1 cellular context compared by ENCODE assay signal in the genomic region with DNA sequence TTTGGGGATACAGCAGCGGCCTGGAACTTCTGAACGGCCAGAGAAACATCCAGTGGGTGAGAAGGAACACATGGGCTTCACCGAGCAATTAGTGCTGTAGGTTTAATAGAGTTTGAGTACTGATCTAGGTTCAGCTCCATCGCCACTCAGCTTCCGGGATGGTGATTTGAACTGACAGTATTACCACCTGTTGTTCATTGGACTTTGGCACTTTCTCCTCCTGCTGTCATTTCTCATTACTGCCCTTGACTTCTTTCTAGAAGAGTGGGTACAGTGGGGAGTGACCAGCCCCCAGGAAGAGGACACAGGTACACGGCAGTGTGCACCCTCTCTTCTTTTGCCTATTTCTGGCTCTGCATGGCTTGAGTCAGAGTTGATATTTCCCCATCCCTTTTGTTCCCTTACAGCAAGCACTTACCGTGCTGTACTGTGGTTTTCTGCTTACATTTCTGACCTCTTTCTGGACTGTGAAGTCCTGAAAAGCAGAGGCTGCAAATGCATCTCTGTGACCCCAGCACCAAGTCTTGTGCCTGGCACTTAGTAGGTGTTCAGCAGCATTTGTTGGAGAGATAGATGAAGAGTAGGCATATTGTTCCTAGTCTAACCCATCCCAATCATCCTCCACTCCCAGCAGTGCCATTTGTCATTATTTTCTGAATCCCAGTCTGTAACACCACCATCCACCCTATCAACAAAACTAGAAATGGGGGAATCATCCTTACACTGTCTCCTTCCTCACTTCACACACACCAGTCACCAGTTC.
TF ChIP-seq lines count a peak whose summit lies in the region.

No MANE protein-coding gene starts in this region.

TF ChIP-seq in HEK293, 187 proteins besides CTCF, POLR2A, EP300 and RAD21:
- TF ChIP-seq INSM2 (tag by site-specific recombination; IDR thresholded peaks at IDR 0.05) (no peak), SCRT2 (tag by site-specific recombination; IDR thresholded peaks at IDR 0.05) (peak; percentile 74)
